ENCODE assay signal across 10 cellular contexts in genomic region chr17:41717408-41718286, GRCh38. TPM values are rescaled to one million over a fixed set of nuclear protein-coding genes. Genes with fewer than 3 reads are reported as not detected.
DNase-seq lines count a peak whose midpoint lies in the region; ATAC-seq and TF ChIP-seq lines count a peak whose summit lies in the region.
"Had no signal": no experiment of that assay in that cellular context is flagged by ENCODE, and none has a peak within 500 bp of the region (broad histone marks: within the 10 kb centered on the region; RNA-seq: fewer than 3 reads in every experiment).

No MANE protein-coding gene starts in this region.

- no peak for TF ChIP-seq CTCF in CD8-positive, alpha-beta T cell (IDR thresholded peaks at IDR 0.05)

- H3K36me3 Mint-ChIP-seq in CD8-positive, alpha-beta T cell: no peaks in the 10 kb centered on the region
- H3K36me3 Mint-ChIP-seq: memory B cell had no signal

- no peaks in the 10 kb centered on the region for H3K36me3 ChIP-seq in CD8-positive, alpha-beta T cell (ENCODE audit: insufficient read depth, low read length)
- no peaks in the 10 kb centered on the region for H3K36me3 ChIP-seq in mesodermal cell (ENCODE audit: control insufficient read depth, insufficient read depth, low read length)

- H3K27ac Mint-ChIP-seq in CD8-positive, alpha-beta T cell: peak overlapping the region; percentile 66
- H3K27ac Mint-ChIP-seq in stimulated activated naive CD8-positive, alpha-beta T cell treated with anti-CD3 and anti-CD28 coated beads, Interleukin-15, amount 100 ng/mL, for 72 hours: peak overlapping the region in 1 of 2 donors; percentile 22
- H3K27ac Mint-ChIP-seq: memory B cell had no signal

- H3K27me3 ChIP-seq in CD8-positive, alpha-beta T cell (ENCODE audit: insufficient read depth, low read length): no peaks in the 10 kb centered on the region

- peaks cover 8% of the 10 kb centered on the region for H3K27me3 Mint-ChIP-seq in CD8-positive, alpha-beta T cell (ENCODE audit: low read depth)
- peaks cover 6% of the 10 kb centered on the region for H3K27me3 Mint-ChIP-seq in stimulated activated naive CD8-positive, alpha-beta T cell treated with anti-CD3 and anti-CD28 coated beads, Interleukin-15, amount 100 ng/mL, for 72 hours

- peak in 2 of 7 experiments; percentile 17 to 55 for DNase-seq in CD8-positive, alpha-beta T cell
- peak; percentile 52 for DNase-seq in Jurkat, Clone E6-1 (ENCODE audit: low read depth, low spot score)
- peak; percentile 29 for DNase-seq in activated naive CD4-positive, alpha-beta T cell treated with anti-CD3 and anti-CD28 coated beads, Interleukin-2, amount 50 U/mL, for 16 hours
- no peak for DNase-seq in left colon
- no peak for DNase-seq in stimulated activated naive CD8-positive, alpha-beta T cell treated with anti-CD3 and anti-CD28 coated beads, Interleukin-15, amount 100 ng/mL, for 72 hours
- DNase-seq in GM19240 (ENCODE audit: insufficient read length, low spot score): no peak

- H3K4me1 Mint-ChIP-seq in CD8-positive, alpha-beta T cell (ENCODE audit: low read depth): peaks cover 8% of the 10 kb centered on the region
- peaks cover 10% of the 10 kb centered on the region for H3K4me1 Mint-ChIP-seq in stimulated activated naive CD8-positive, alpha-beta T cell treated with anti-CD3 and anti-CD28 coated beads, Interleukin-15, amount 100 ng/mL, for 72 hours

- peak; percentile 97 for ATAC-seq in CD8-positive, alpha-beta T cell
- ATAC-seq in HG03045 (IDR thresholded peaks at IDR 0.05; ENCODE audit: unreplicated experiment): no peak
- no peak for ATAC-seq in left colon
- ATAC-seq in stimulated activated naive CD8-positive, alpha-beta T cell treated with anti-CD3 and anti-CD28 coated beads, Interleukin-15, amount 100 ng/mL, for 72 hours: no peak

- no peak overlapping the region for H3K27ac ChIP-seq in CD8-positive, alpha-beta T cell (ENCODE audit: low read depth, low read length)
- peak overlapping the region; percentile 6 for H3K27ac ChIP-seq in mesodermal cell (ENCODE audit: low read depth, low read length, severe bottlenecking)

- no peak overlapping the region for H3K4me3 Mint-ChIP-seq in CD8-positive, alpha-beta T cell
- H3K4me3 Mint-ChIP-seq in stimulated activated naive CD8-positive, alpha-beta T cell treated with anti-CD3 and anti-CD28 coated beads, Interleukin-15, amount 100 ng/mL, for 72 hours: peak overlapping the region in 1 of 2 donors; percentile 33
- H3K4me3 Mint-ChIP-seq: memory B cell had no signal

- intact Hi-C loops in CD8-positive, alpha-beta T cell (cut with DNase I, micrococcal nuclease): no loop called here
- intact Hi-C loops in left colon (cut with DNase I, micrococcal nuclease): no loop called here

- H3K9me3 Mint-ChIP-seq in CD8-positive, alpha-beta T cell: no peaks in the 10 kb centered on the region
- H3K9me3 Mint-ChIP-seq in stimulated activated naive CD8-positive, alpha-beta T cell treated with anti-CD3 and anti-CD28 coated beads, Interleukin-15, amount 100 ng/mL, for 72 hours: no peaks in the 10 kb centered on the region
- H3K9me3 Mint-ChIP-seq: memory B cell had no signal

- no peaks in the 10 kb centered on the region for H3K4me1 ChIP-seq in CD8-positive, alpha-beta T cell (ENCODE audit: insufficient read depth, low read length)
- peaks cover 10% of the 10 kb centered on the region for H3K4me1 ChIP-seq in mesodermal cell (ENCODE audit: control insufficient read depth, insufficient read depth, low read length, poor library complexity, severe bottlenecking)

- H3K9me3 ChIP-seq in CD8-positive, alpha-beta T cell (ENCODE audit: low read length): no peaks in the 10 kb centered on the region
- H3K9me3 ChIP-seq in mesodermal cell (ENCODE audit: control insufficient read depth, low read length): no peaks in the 10 kb centered on the region

- CTCF ChIA-PET in CD8-positive, alpha-beta T cell (lab: Charles Lee): interaction anchor here (0.7 to 2.5 kb wide), 2 partner anchors 22 to 884 kb away, joined by 4 to 8 read pairs; no protein-coding TSS in a partner anchor

- POLR2A ChIA-PET in CD8-positive, alpha-beta T cell (lab: Charles Lee): interaction anchor here (0.6 to 1.5 kb wide), 2 partner anchors 10 to 22 kb away, joined by 3 read pairs; no protein-coding TSS in a partner anchor

- WGBS in mesodermal cell (ENCODE audit: insufficient coverage in 2 of 2), 2 experiments: 74 to 78% methylated on average over 4 to 9 of the region's 15 CpGs

- no peak overlapping the region for H3K4me3 ChIP-seq in CD8-positive, alpha-beta T cell (ENCODE audit: low read depth, low read length)
- peak overlapping the region; percentile 9; the same call in 1 of the 2 replicates for H3K4me3 ChIP-seq in Jurkat, Clone E6-1 (ENCODE audit: low read length)
- H3K4me3 ChIP-seq in mesodermal cell (ENCODE audit: extremely low read depth, insufficient read depth, low read length, poor library complexity, severe bottlenecking): no peak overlapping the region

RNA-seq across cellular contexts. Expression of gene GAST, which starts 5.5 kb away (rescaled TPM):
- total RNA-seq in CD8-positive, alpha-beta T cell: not detected
- not detected for polyA plus RNA-seq in Jurkat, Clone E6-1 (2012; ENCODE audit: insufficient read depth, insufficient read length)
- not detected for polyA plus RNA-seq in mesodermal cell (2013, experiment 1 of 2)
- polyA plus RNA-seq in mesodermal cell (2013, experiment 2 of 2): not detected
- total RNA-seq in left colon: not detected
- total RNA-seq: urinary bladder had no signal
- polyA plus RNA-seq: urinary bladder had no signal

RNA-seq across cellular contexts. Expression of gene HAP1, which starts 16.8 kb away (rescaled TPM):
- not detected for total RNA-seq in CD8-positive, alpha-beta T cell
- not detected for polyA plus RNA-seq in Jurkat, Clone E6-1 (2012; ENCODE audit: insufficient read depth, insufficient read length)
- polyA plus RNA-seq in mesodermal cell (2013, experiment 1 of 2): 0.77 TPM
- 0.51 TPM for polyA plus RNA-seq in mesodermal cell (2013, experiment 2 of 2)
- total RNA-seq in left colon: under 1 TPM; 0.42 to 0.73 TPM
- total RNA-seq: urinary bladder had no signal

RNA-seq across cellular contexts. Expression of gene EIF1, which starts 29.0 kb away (rescaled TPM):
- 1,000 to 10,000 TPM; 3,749 to 3,996 TPM for total RNA-seq in CD8-positive, alpha-beta T cell
- 676 TPM for polyA plus RNA-seq in Jurkat, Clone E6-1 (2012; ENCODE audit: insufficient read depth, insufficient read length)
- 985 TPM for polyA plus RNA-seq in mesodermal cell (2013, experiment 1 of 2)
- 970 TPM for polyA plus RNA-seq in mesodermal cell (2013, experiment 2 of 2)
- 100 to 1,000 TPM; 596 to 603 TPM for total RNA-seq in left colon

Comparison
In these comparisons a context has a peak if more than half of its experiments do, and no peak if none do; other contexts are left out.
1. DNase-seq: peak in Jurkat, Clone E6-1 (single experiment) and activated naive CD4-positive, alpha-beta T cell treated with anti-CD3 and anti-CD28 coated beads, Interleukin-2, amount 50 U/mL, for 16 hours (single experiment); none in left colon (0 of 2), stimulated activated naive CD8-positive, alpha-beta T cell treated with anti-CD3 and anti-CD28 coated beads, Interleukin-15, amount 100 ng/mL, for 72 hours (0 of 2) and GM19240 (single experiment).
2. RNA of gene EIF1, which starts 29.0 kb away (total RNA-seq): 3,749 to 3,996 TPM in CD8-positive, alpha-beta T cell; 596 to 603 TPM in left colon; every median in the first group is over 4 times any median in the second.